29 cellular contexts compared by ENCODE assay signal in genomic region chr15:78041946-78042345, GRCh38. TPM values are rescaled to one million over a fixed set of nuclear protein-coding genes. Genes with fewer than 3 reads are reported as not detected.
DNase-seq lines count a peak whose midpoint lies in the region; ATAC-seq and TF ChIP-seq lines count a peak whose summit lies in the region.
"Had no signal": no experiment of that assay in that cellular context is flagged by ENCODE, and none has a peak within 500 bp of the region (broad histone marks: within the 10 kb centered on the region; RNA-seq: fewer than 3 reads in every experiment).

No MANE protein-coding gene starts in this region.

- H3K9me3 Mint-ChIP-seq in T-helper 1 cell treated with Interleukin-12 subunit alpha and Interleukin-12 subunit beta and Interleukin-4 antibody, amounts not matched to agents 30 μg/mL and 1 μg/mL, for 36 hours, result no peaks in the 10 kb centered on the region
- H3K9me3 Mint-ChIP-seq in CD4-positive, CD25-positive, alpha-beta regulatory T cell, result peaks cover 0 to 1% (median 0%) of the 10 kb centered on the region in 7 donors
- no peaks in the 10 kb centered on the region for H3K9me3 Mint-ChIP-seq in activated CD4-positive, alpha-beta memory T cell treated with anti-CD3 and anti-CD28 coated beads for 36 hours
- H3K9me3 Mint-ChIP-seq: immature natural killer cell; stimulated activated naive B cell treated with anti-CD40 and anti-IgM and Interleukin-4, amounts not matched to agents 10 μg/mL and 1 μg/mL and 100 μg/mL, for 72 hours had no signal

- POLR2A ChIA-PET in activated CD4-positive, alpha-beta memory T cell treated with anti-CD3 and anti-CD28 coated beads for 36 hours (lab: Charles Lee), result interaction anchor here (1.4 to 1.6 kb wide), 2 partner anchors 10 to 18 kb away, joined by 4 to 5 read pairs; no protein-coding TSS in a partner anchor
- POLR2A ChIA-PET in HEK293T (lab: Yijun Ruan, JAX), result no interaction called here

- no peak for TF ChIP-seq CTCF in colonic mucosa (IDR thresholded peaks at IDR 0.05)

- DNase-seq in T-helper 1 cell (no peak), colonic mucosa (peak; percentile 13), H4 (ENCODE audit: low spot score) (no peak), HEK293T (ENCODE audit: extremely low spot score) (no peak)
- DNase-seq in CD4-positive, CD25-positive, alpha-beta regulatory T cell, result no peak
- no peak for DNase-seq in activated CD4-positive, alpha-beta memory T cell treated with anti-CD3 and anti-CD28 coated beads for 36 hours
- DNase-seq: activated CD4-positive, alpha-beta T cell treated with anti-CD3 and anti-CD28 coated beads for 1 hour; cerebellar nuclear complex; DMS153; GOT3; hippocampal formation; immature natural killer cell; left colon; NCI-H187; NCI-H69; psoas muscle; sigmoid colon; stimulated activated CD4-positive, alpha-beta T cell treated with anti-CD3 and anti-CD28 coated beads, Interleukin-4, amount 100 ng/mL, for 4 hours; stimulated activated naive B cell treated with anti-CD40 and anti-IgM and Interleukin-4, amounts not matched to agents 10 μg/mL and 1 μg/mL and 100 μg/mL, for 72 hours; testis; uterus had no signal

- H3K36me3 Mint-ChIP-seq in T-helper 1 cell treated with Interleukin-12 subunit alpha and Interleukin-12 subunit beta and Interleukin-4 antibody, amounts not matched to agents 30 μg/mL and 1 μg/mL, for 36 hours (ENCODE audit: low read depth), result peaks cover 47% of the 10 kb centered on the region
- H3K36me3 Mint-ChIP-seq in CD4-positive, CD25-positive, alpha-beta regulatory T cell, result peaks cover 55% of the 10 kb centered on the region
- H3K36me3 Mint-ChIP-seq in activated CD4-positive, alpha-beta memory T cell treated with anti-CD3 and anti-CD28 coated beads for 36 hours, result peaks cover 27% of the 10 kb centered on the region

- CTCF ChIA-PET in activated CD4-positive, alpha-beta memory T cell treated with anti-CD3 and anti-CD28 coated beads for 36 hours (lab: Charles Lee), result interaction anchor here (1.0 to 2.8 kb wide), 7 partner anchors 8 to 89 kb away, joined by 3 to 17 read pairs (median 4); partner anchors contain the start of gene CIB2
- CTCF ChIA-PET in HEK293T (lab: Yijun Ruan, JAX), result interaction anchor here (0.7 to 1.0 kb wide), 2 partner anchors 20 to 73 kb away, joined by 3 to 6 read pairs; no protein-coding TSS in a partner anchor

- H3K9me3 ChIP-seq in CD4-positive, CD25-positive, alpha-beta regulatory T cell (ENCODE audit: control insufficient read depth in 2 of 2, low read length in 2 of 2), result no peaks in the 10 kb centered on the region
- no peaks in the 10 kb centered on the region for H3K9me3 ChIP-seq in colonic mucosa
- H3K9me3 ChIP-seq: gastroesophageal sphincter, psoas muscle, sigmoid colon, testis, uterus had no signal

- no peak overlapping the region for H3K4me3 ChIP-seq in CD4-positive, CD25-positive, alpha-beta regulatory T cell (ENCODE audit: low read depth, low read length)
- H3K4me3 ChIP-seq in colonic mucosa, result no peak overlapping the region
- H3K4me3 ChIP-seq: gastroesophageal sphincter, psoas muscle, sigmoid colon, testis, uterus had no signal

- peaks cover 83% of the 10 kb centered on the region for H3K4me1 Mint-ChIP-seq in T-helper 1 cell treated with Interleukin-12 subunit alpha and Interleukin-12 subunit beta and Interleukin-4 antibody, amounts not matched to agents 30 μg/mL and 1 μg/mL, for 36 hours (ENCODE audit: low read depth)
- peaks cover 34 to 97% (median 81%) of the 10 kb centered on the region in 4 donors for H3K4me1 Mint-ChIP-seq in CD4-positive, CD25-positive, alpha-beta regulatory T cell
- peaks cover 88% of the 10 kb centered on the region for H3K4me1 Mint-ChIP-seq in activated CD4-positive, alpha-beta memory T cell treated with anti-CD3 and anti-CD28 coated beads for 36 hours (ENCODE audit: low read depth)

- peak overlapping the region; percentile 66 for H3K27ac Mint-ChIP-seq in T-helper 1 cell treated with Interleukin-12 subunit alpha and Interleukin-12 subunit beta and Interleukin-4 antibody, amounts not matched to agents 30 μg/mL and 1 μg/mL, for 36 hours
- peak overlapping the region; percentile 81 to 91 (median 88) for H3K27ac Mint-ChIP-seq in CD4-positive, CD25-positive, alpha-beta regulatory T cell
- H3K27ac Mint-ChIP-seq in activated CD4-positive, alpha-beta memory T cell treated with anti-CD3 and anti-CD28 coated beads for 36 hours, result peak overlapping the region; percentile 42
- H3K27ac Mint-ChIP-seq: stimulated activated naive B cell treated with anti-CD40 and anti-IgM and Interleukin-4, amounts not matched to agents 10 μg/mL and 1 μg/mL and 100 μg/mL, for 72 hours had no signal

- peaks cover 25% of the 10 kb centered on the region for H3K36me3 ChIP-seq in CD4-positive, CD25-positive, alpha-beta regulatory T cell (ENCODE audit: control insufficient read depth, insufficient read depth, low read length)
- H3K36me3 ChIP-seq in colonic mucosa, result no peaks in the 10 kb centered on the region
- H3K36me3 ChIP-seq: uterus had no signal

- H3K4me3 Mint-ChIP-seq in T-helper 1 cell treated with Interleukin-12 subunit alpha and Interleukin-12 subunit beta and Interleukin-4 antibody, amounts not matched to agents 30 μg/mL and 1 μg/mL, for 36 hours, result no peak overlapping the region
- H3K4me3 Mint-ChIP-seq in CD4-positive, CD25-positive, alpha-beta regulatory T cell, result peak overlapping the region in 1 of 4 donors; percentile 63
- no peak overlapping the region for H3K4me3 Mint-ChIP-seq in activated CD4-positive, alpha-beta memory T cell treated with anti-CD3 and anti-CD28 coated beads for 36 hours
- H3K4me3 Mint-ChIP-seq: stimulated activated naive B cell treated with anti-CD40 and anti-IgM and Interleukin-4, amounts not matched to agents 10 μg/mL and 1 μg/mL and 100 μg/mL, for 72 hours had no signal

- no peaks in the 10 kb centered on the region for H3K27me3 ChIP-seq in CD4-positive, CD25-positive, alpha-beta regulatory T cell (ENCODE audit: control insufficient read depth, insufficient read depth, low read length)
- H3K27me3 ChIP-seq in colonic mucosa, result no peaks in the 10 kb centered on the region
- H3K27me3 ChIP-seq: gastroesophageal sphincter, sigmoid colon, testis, uterus had no signal

- ATAC-seq in CD4-positive, CD25-positive, alpha-beta regulatory T cell (ENCODE audit: low read depth in 2 of 2), result no peak
- ATAC-seq in GM21515 (IDR thresholded peaks at IDR 0.05; ENCODE audit: unreplicated experiment), result no peak
- ATAC-seq: gastroesophageal sphincter; HepG2; left colon; psoas muscle; stimulated activated naive B cell treated with anti-CD40 and anti-IgM and Interleukin-4, amounts not matched to agents 10 μg/mL and 1 μg/mL and 100 μg/mL, for 72 hours had no signal

- peaks cover 80% of the 10 kb centered on the region for H3K4me1 ChIP-seq in CD4-positive, CD25-positive, alpha-beta regulatory T cell (ENCODE audit: control insufficient read depth, insufficient read depth, low read length, poor library complexity, severe bottlenecking)
- H3K4me1 ChIP-seq in colonic mucosa, result peaks cover 5% of the 10 kb centered on the region
- H3K4me1 ChIP-seq: uterus had no signal

- H3K27ac ChIP-seq in CD4-positive, CD25-positive, alpha-beta regulatory T cell (ENCODE audit: insufficient read depth, low read length, poor library complexity, severe bottlenecking), result peak overlapping the region; percentile 24
- no peak overlapping the region for H3K27ac ChIP-seq in colonic mucosa
- H3K27ac ChIP-seq: 22Rv1, psoas muscle, sigmoid colon, testis had no signal

- intact Hi-C loops in activated CD4-positive, alpha-beta memory T cell treated with anti-CD3 and anti-CD28 coated beads for 36 hours (cut with micrococcal nuclease), result no loop called here
- intact Hi-C loops in colonic mucosa (cut with DNase I), result loop anchor here (10.0 kb wide), 1 partner anchor 63 kb away; no protein-coding TSS in a partner anchor

- H3K9ac ChIP-seq in colonic mucosa (ENCODE audit: low read depth in 2 of 2, low read length in 2 of 2), result no peak overlapping the region

- H3K27me3 Mint-ChIP-seq in T-helper 1 cell treated with Interleukin-12 subunit alpha and Interleukin-12 subunit beta and Interleukin-4 antibody, amounts not matched to agents 30 μg/mL and 1 μg/mL, for 36 hours (ENCODE audit: low read depth), result no peaks in the 10 kb centered on the region
- H3K27me3 Mint-ChIP-seq in CD4-positive, CD25-positive, alpha-beta regulatory T cell, result no peaks in the 10 kb centered on the region
- no peaks in the 10 kb centered on the region for H3K27me3 Mint-ChIP-seq in activated CD4-positive, alpha-beta memory T cell treated with anti-CD3 and anti-CD28 coated beads for 36 hours
- H3K27me3 Mint-ChIP-seq: stimulated activated naive B cell treated with anti-CD40 and anti-IgM and Interleukin-4, amounts not matched to agents 10 μg/mL and 1 μg/mL and 100 μg/mL, for 72 hours had no signal

TF ChIP-seq in HEK293T, 16 proteins besides CTCF, POLR2A, EP300 and RAD21 (continues in another document):
- no peak for TF ChIP-seq NFRKB (IDR thresholded peaks at IDR 0.05)
- no peak for TF ChIP-seq ELF4 (IDR thresholded peaks at IDR 0.05)
- TF ChIP-seq FOXA1 (IDR thresholded peaks at IDR 0.05), result no peak
- TF ChIP-seq L3MBTL2 (conservative IDR thresholded peaks at IDR 0.05), result no peak
- no peak for TF ChIP-seq SUZ12 (IDR thresholded peaks at IDR 0.05)
- TF ChIP-seq FOXM1 (IDR thresholded peaks at IDR 0.05; ENCODE audit: borderline replicate concordance), result no peak
- no peak for TF ChIP-seq BHLHE40 (IDR thresholded peaks at IDR 0.05; ENCODE audit: borderline replicate concordance)
- TF ChIP-seq, protein P1, sequence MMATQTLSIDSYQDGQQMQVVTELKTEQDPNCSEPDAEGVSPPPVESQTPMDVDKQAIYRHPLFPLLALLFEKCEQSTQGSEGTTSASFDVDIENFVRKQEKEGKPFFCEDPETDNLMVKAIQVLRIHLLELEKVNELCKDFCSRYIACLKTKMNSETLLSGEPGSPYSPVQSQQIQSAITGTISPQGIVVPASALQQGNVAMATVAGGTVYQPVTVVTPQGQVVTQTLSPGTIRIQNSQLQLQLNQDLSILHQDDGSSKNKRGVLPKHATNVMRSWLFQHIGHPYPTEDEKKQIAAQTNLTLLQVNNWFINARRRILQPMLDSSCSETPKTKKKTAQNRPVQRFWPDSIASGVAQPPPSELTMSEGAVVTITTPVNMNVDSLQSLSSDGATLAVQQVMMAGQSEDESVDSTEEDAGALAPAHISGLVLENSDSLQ (IDR thresholded peaks at IDR 0.05), result no peak
- TF ChIP-seq FOXK2 (IDR thresholded peaks at IDR 0.05), result no peak
- TF ChIP-seq ZNF384 (IDR thresholded peaks at IDR 0.05), result no peak

RNA-seq across cellular contexts. Expression of gene TBC1D2B, which starts 35.6 kb away (rescaled TPM):
- 117 TPM for total RNA-seq in CD4-positive, CD25-positive, alpha-beta regulatory T cell
- polyA plus RNA-seq in CD4-positive, CD25-positive, alpha-beta regulatory T cell, result 10 to 100 TPM; 12.2 to 17.9 (median 15.4) TPM
- 10 to 100 TPM; 47.9 to 57.8 TPM for total RNA-seq in activated CD4-positive, alpha-beta memory T cell treated with anti-CD3 and anti-CD28 coated beads for 36 hours
- total RNA-seq in colonic mucosa, result 10 to 100 TPM; 35.9 to 49.1 TPM
- 12.3 and 13.8 TPM in 2 replicates for total RNA-seq in H4 (2014; rRNA removed; shearing (Covaris generic))

RNA-seq across cellular contexts. Expression of gene SH2D7, which starts 50.4 kb away (rescaled TPM):
- not detected for total RNA-seq in CD4-positive, CD25-positive, alpha-beta regulatory T cell
- under 1 TPM in 1 of 4 donors, not detected in 3; 0.09 TPM for polyA plus RNA-seq in CD4-positive, CD25-positive, alpha-beta regulatory T cell
- total RNA-seq in activated CD4-positive, alpha-beta memory T cell treated with anti-CD3 and anti-CD28 coated beads for 36 hours, result not detected
- 1 to 10 TPM in 1 of 2 donors, under 1 TPM in 1; 0.58 to 1.6 TPM for total RNA-seq in colonic mucosa
- total RNA-seq in H4 (2014; rRNA removed; shearing (Covaris generic)), result not detected in 2 replicates
- total RNA-seq: endothelial cell of umbilical vein, fibroblast of lung, gastroesophageal sphincter, HepG2, LHCN-M2, psoas muscle, sigmoid colon, uterus had no signal
- polyA plus RNA-seq: endothelial cell of umbilical vein, HepG2, immature natural killer cell, psoas muscle had no signal
